Comparison of ENCODE assay signal across 19 cellular contexts in the genomic region with DNA sequence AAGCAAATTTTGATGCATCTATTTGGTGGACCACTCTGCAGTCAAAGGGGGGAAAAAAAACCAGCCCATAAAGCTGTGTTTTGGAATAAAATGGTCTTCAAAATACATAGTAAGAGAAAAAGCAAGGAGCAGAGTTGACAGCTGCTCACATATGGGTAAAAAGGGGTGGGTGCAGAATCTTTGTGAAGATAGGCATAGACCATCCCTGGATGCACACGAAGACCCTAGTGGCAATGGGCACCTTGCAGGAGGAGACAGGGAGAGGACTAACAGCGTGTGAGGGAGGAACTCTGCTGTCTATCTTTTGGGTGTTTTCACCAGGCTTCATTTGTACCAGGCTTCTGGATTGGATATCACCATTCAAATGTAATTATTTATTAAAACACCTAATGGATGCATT. TPM values are rescaled to one million over a fixed set of nuclear protein-coding genes. Genes with fewer than 3 reads are reported as not detected.
A peak's percentile ranks its signal among the peaks of the same experiment; 100 is the strongest.
DNase-seq lines count a peak whose midpoint lies in the region; ATAC-seq and TF ChIP-seq lines count a peak whose summit lies in the region.
"Had no signal": no experiment of that assay in that cellular context is flagged by ENCODE, and none has a peak within 500 bp of the region (broad histone marks: within the 10 kb centered on the region; RNA-seq: fewer than 3 reads in every experiment).

No MANE protein-coding gene starts in this region.

- peak overlapping the region; percentile 62 for H3K27ac Mint-ChIP-seq in endothelial cell (ENCODE audit: unreplicated experiment)
- H3K27ac Mint-ChIP-seq in stimulated activated naive B cell treated with anti-CD40 and anti-IgM and Interleukin-4, amounts not matched to agents 10 μg/mL and 1 μg/mL and 100 μg/mL, for 72 hours: peak overlapping the region; percentile 32
- peak overlapping the region in 2 of 7 donors; percentile 19 to 49 for H3K27ac Mint-ChIP-seq in CD4-positive, alpha-beta memory T cell
- H3K27ac Mint-ChIP-seq: HFFc6 had no signal

- intact Hi-C loops in Right ventricle myocardium inferior (cut with DNase I): no loop called here
- intact Hi-C loops in CD4-positive, alpha-beta memory T cell (cut with micrococcal nuclease): no loop called here

- H3K4me1 Mint-ChIP-seq in endothelial cell (ENCODE audit: unreplicated experiment): peaks cover 4% of the 10 kb centered on the region
- H3K4me1 Mint-ChIP-seq in stimulated activated naive B cell treated with anti-CD40 and anti-IgM and Interleukin-4, amounts not matched to agents 10 μg/mL and 1 μg/mL and 100 μg/mL, for 72 hours: peaks cover 8 to 9% of the 10 kb centered on the region in 2 donors
- peaks cover 0 to 4% (median under 1%) of the 10 kb centered on the region in 4 donors for H3K4me1 Mint-ChIP-seq in CD4-positive, alpha-beta memory T cell

- no peak for DNase-seq in cardiac muscle cell (ENCODE audit: low read depth in 1 of 2, low spot score in 1 of 2)
- DNase-seq in Right ventricle myocardium inferior (ENCODE audit: missing footprints): no peak
- DNase-seq in endothelial cell (ENCODE audit: low spot score): no peak
- DNase-seq in stimulated activated naive B cell treated with anti-CD40 and anti-IgM and Interleukin-4, amounts not matched to agents 10 μg/mL and 1 μg/mL and 100 μg/mL, for 72 hours: no peak
- no peak for DNase-seq in CD4-positive, alpha-beta memory T cell
- DNase-seq in RPMI8226: no peak
- DNase-seq: DMS 273 treated with DMSO at 0.1 percent for 48 hours, HFFc6, Karpas-422, MM.1S, NCI-H1105, NCI-H1694, NCI-H226, NCI-H524 treated with DMSO at 0.1 percent for 48 hours, Right ventricle myocardium superior had no signal

- CTCF ChIA-PET in CD4-positive, alpha-beta memory T cell (lab: Charles Lee; ENCODE audit: partially characterized antibody): no interaction called here

- no peaks in the 10 kb centered on the region for H3K9me3 ChIP-seq in cardiac muscle cell (ENCODE audit: low read depth)
- no peaks in the 10 kb centered on the region for H3K9me3 ChIP-seq in CD4-positive, alpha-beta memory T cell (ENCODE audit: control insufficient read depth in 1 of 2, low read length in 2 of 2)
- H3K9me3 ChIP-seq: BLaER1 treated with 17β-estradiol and CSF1 and Interleukin-3, amounts not matched to agents 10 nM and 100 nM had no signal

- ATAC-seq in Right ventricle myocardium inferior (no peak), HG03520 (IDR thresholded peaks at IDR 0.05; ENCODE audit: unreplicated experiment) (no peak)
- peak in 1 of 2 donors; percentile 7 for ATAC-seq in stimulated activated naive B cell treated with anti-CD40 and anti-IgM and Interleukin-4, amounts not matched to agents 10 μg/mL and 1 μg/mL and 100 μg/mL, for 72 hours (replicated peaks)
- ATAC-seq: Panc1 had no signal

- peak overlapping the region; percentile 42 for H3K4me3 Mint-ChIP-seq in endothelial cell (ENCODE audit: unreplicated experiment)
- H3K4me3 Mint-ChIP-seq in stimulated activated naive B cell treated with anti-CD40 and anti-IgM and Interleukin-4, amounts not matched to agents 10 μg/mL and 1 μg/mL and 100 μg/mL, for 72 hours: no peak overlapping the region
- H3K4me3 Mint-ChIP-seq in CD4-positive, alpha-beta memory T cell: no peak overlapping the region
- H3K4me3 Mint-ChIP-seq: HFFc6 had no signal

- peaks cover 46% of the 10 kb centered on the region for H3K36me3 Mint-ChIP-seq in endothelial cell (ENCODE audit: low read depth, unreplicated experiment)
- H3K36me3 Mint-ChIP-seq in stimulated activated naive B cell treated with anti-CD40 and anti-IgM and Interleukin-4, amounts not matched to agents 10 μg/mL and 1 μg/mL and 100 μg/mL, for 72 hours: peaks cover 19 to 53% of the 10 kb centered on the region in 2 donors
- peaks cover 15 to 39% of the 10 kb centered on the region in 2 donors for H3K36me3 Mint-ChIP-seq in CD4-positive, alpha-beta memory T cell

- H3K36me3 ChIP-seq in cardiac muscle cell: peaks cover 30% of the 10 kb centered on the region
- H3K36me3 ChIP-seq in CD4-positive, alpha-beta memory T cell (ENCODE audit: insufficient read depth, low read length): peaks cover 15% of the 10 kb centered on the region

- no peaks in the 10 kb centered on the region for H3K27me3 ChIP-seq in cardiac muscle cell
- H3K27me3 ChIP-seq in CD4-positive, alpha-beta memory T cell (ENCODE audit: insufficient read depth, low read length): no peaks in the 10 kb centered on the region
- H3K27me3 ChIP-seq: BLaER1 treated with 17β-estradiol and CSF1 and Interleukin-3, amounts not matched to agents 10 nM and 100 nM had no signal

- no peak overlapping the region for H3K4me3 ChIP-seq in cardiac muscle cell
- H3K4me3 ChIP-seq in CD4-positive, alpha-beta memory T cell (ENCODE audit: low read length in 2 of 2): no peak overlapping the region
- H3K4me3 ChIP-seq: BLaER1 treated with 17β-estradiol and CSF1 and Interleukin-3, amounts not matched to agents 10 nM and 100 nM had no signal

- no peaks in the 10 kb centered on the region for H3K9me3 Mint-ChIP-seq in endothelial cell (ENCODE audit: unreplicated experiment)
- no peaks in the 10 kb centered on the region for H3K9me3 Mint-ChIP-seq in stimulated activated naive B cell treated with anti-CD40 and anti-IgM and Interleukin-4, amounts not matched to agents 10 μg/mL and 1 μg/mL and 100 μg/mL, for 72 hours
- H3K9me3 Mint-ChIP-seq in CD4-positive, alpha-beta memory T cell: peaks cover 0 to 2% (median 0%) of the 10 kb centered on the region in 8 donors
- H3K9me3 Mint-ChIP-seq: HFFc6 had no signal

- peaks cover 17% of the 10 kb centered on the region for H3K27me3 Mint-ChIP-seq in endothelial cell (ENCODE audit: unreplicated experiment)
- H3K27me3 Mint-ChIP-seq in stimulated activated naive B cell treated with anti-CD40 and anti-IgM and Interleukin-4, amounts not matched to agents 10 μg/mL and 1 μg/mL and 100 μg/mL, for 72 hours: no peaks in the 10 kb centered on the region
- no peaks in the 10 kb centered on the region for H3K27me3 Mint-ChIP-seq in CD4-positive, alpha-beta memory T cell

- peak overlapping the region; percentile 25 for H3K27ac ChIP-seq in cardiac muscle cell
- no peak overlapping the region for H3K27ac ChIP-seq in CD4-positive, alpha-beta memory T cell (ENCODE audit: low read depth, low read length)
- H3K27ac ChIP-seq: BLaER1 treated with 17β-estradiol and CSF1 and Interleukin-3, amounts not matched to agents 10 nM and 100 nM had no signal

- TF ChIP-seq CTCF in cardiac muscle cell (IDR thresholded peaks at IDR 0.05; ENCODE audit: low read depth, low read length) (no peak), endothelial cell (IDR thresholded peaks at IDR 0.05; ENCODE audit: unreplicated experiment) (no peak)

- H3K4me1 ChIP-seq in cardiac muscle cell (ENCODE audit: low read depth): peaks cover 13% of the 10 kb centered on the region
- no peaks in the 10 kb centered on the region for H3K4me1 ChIP-seq in CD4-positive, alpha-beta memory T cell (ENCODE audit: insufficient read depth, low read length)

- POLR2A ChIA-PET in CD4-positive, alpha-beta memory T cell (lab: Charles Lee; ENCODE audit: partially characterized antibody): interaction anchor here (1.4 kb wide), 1 partner anchor 44 kb away, joined by 3 read pairs; the partner anchor contains the start of gene CTNNB1

TF ChIP-seq in PFSK-1, 5 proteins besides CTCF, POLR2A, EP300 and RAD21:
- TF ChIP-seq FOXP2 (optimal IDR thresholded peaks at IDR 0.05; ENCODE audit: borderline replicate concordance, extremely low read depth, extremely low read length, insufficient read depth): no peak
- TF ChIP-seq REST (IDR thresholded peaks at IDR 0.05; ENCODE audit: insufficient read depth in 1 of 2, low read depth in 2 of 2, low read length in 2 of 2): no peak
- TF ChIP-seq POLR2AphosphoS5 (IDR thresholded peaks at IDR 0.05; ENCODE audit: low read depth, low read length): peak; percentile 38; the same call in 1 of the 2 replicates
- TF ChIP-seq TAF1 (IDR thresholded peaks at IDR 0.05; ENCODE audit: borderline replicate concordance, insufficient read depth, low read length): no peak
- TF ChIP-seq SIN3A (IDR thresholded peaks at IDR 0.05; ENCODE audit: borderline replicate concordance, insufficient read depth, low read length): no peak

RNA-seq across cellular contexts. Expression of gene CTNNB1, which starts 43.9 kb away (rescaled TPM):
- total RNA-seq in cardiac muscle cell: 554 and 574 TPM in 2 replicates
- 213 and 298 TPM in 2 replicates for polyA plus RNA-seq in cardiac muscle cell
- total RNA-seq in Right ventricle myocardium inferior: 160 TPM
- polyA plus RNA-seq in PFSK-1 (2012; ENCODE audit: insufficient read length, low read depth): 232 TPM
- total RNA-seq in endothelial cell (ENCODE audit: unreplicated experiment): 1,051 TPM
- total RNA-seq in CD4-positive, alpha-beta memory T cell: 100 to 1,000 TPM; 175 to 176 TPM
- 10 to 100 TPM; 65.8 to 65.9 TPM for polyA plus RNA-seq in CD4-positive, alpha-beta memory T cell
